ENCODE assay signal across 9 cellular contexts in genomic region chr20:38764563-38765355, GRCh38. TPM values are rescaled to one million over a fixed set of nuclear protein-coding genes. Genes with fewer than 3 reads are reported as not detected.
DNase-seq lines count a peak whose midpoint lies in the region; ATAC-seq, FAIRE-seq and TF ChIP-seq lines count a peak whose summit lies in the region.
"Had no signal": no experiment of that assay in that cellular context is flagged by ENCODE, and none has a peak within 500 bp of the region (broad histone marks: within the 10 kb centered on the region; RNA-seq: fewer than 3 reads in every experiment).

No MANE protein-coding gene starts in this region.

- no peaks in the 10 kb centered on the region for H3K79me2 ChIP-seq in HCT116 (ENCODE audit: insufficient read depth, low read length)
- H3K79me2 ChIP-seq in MM.1S (ENCODE audit: low read length): no peaks in the 10 kb centered on the region

- CTCF ChIA-PET in HCT116 (lab: Charles Lee) (interaction anchor here (1.0 to 1.5 kb wide), 3 partner anchors 23 to 118 kb away, joined by 3 to 8 read pairs (median 5); no protein-coding TSS in a partner anchor), WTC11 (lab: Charles Lee) (interaction anchor here (1.1 to 2.4 kb wide), 2 partner anchors 34 to 39 kb away, joined by 4 to 7 read pairs; no protein-coding TSS in a partner anchor)

- H3K4me1 ChIP-seq in HCT116 (ENCODE audit: control insufficient read depth in 1 of 2, insufficient read depth in 2 of 2, low read length in 2 of 2) (peaks cover 40 to 58% of the 10 kb centered on the region in 2 experiments), MM.1S (ENCODE audit: low read length) (no peaks in the 10 kb centered on the region), testis (peaks cover 3% of the 10 kb centered on the region)
- H3K4me1 ChIP-seq: gastrocnemius medialis had no signal

- RAD21 ChIA-PET in HCT116 (lab: Charles Lee; ENCODE audit: low non-redundant PET in 1 of 2, low total read pairs in 2 of 2, uncharacterized antibody in 2 of 2, unreplicated experiment in 2 of 2): interaction anchor here (1.1 to 1.8 kb wide), 3 partner anchors 14 to 15 kb away, joined by 3 to 7 read pairs (median 3); no protein-coding TSS in a partner anchor

- peak overlapping the region in 1 of 2 experiments; percentile 38; a peak in 2 of 4 replicates for H3K4me3 ChIP-seq in HCT116 (replicated peaks in 1 of 2; ENCODE audit: low read depth in 1 of 2, low read length in 2 of 2)
- no peak overlapping the region for H3K4me3 ChIP-seq in epithelial cell of proximal tubule (ENCODE audit: low read depth, low read length)
- no peak overlapping the region for H3K4me3 ChIP-seq in MM.1S (ENCODE audit: low read length)
- no peak overlapping the region for H3K4me3 ChIP-seq in testis
- H3K4me3 ChIP-seq: gastrocnemius medialis had no signal

- H3F3A ChIP-seq in MM.1S (ENCODE audit: insufficient read depth, low read length): no peaks in the 10 kb centered on the region

- peak; percentile 25; the same call in 1 of the 2 replicates for TF ChIP-seq RAD21 in HCT116 (IDR thresholded peaks at IDR 0.05; ENCODE audit: low read depth)

- no peaks in the 10 kb centered on the region for H3K27me3 ChIP-seq in HCT116 (ENCODE audit: insufficient read depth, low read length)
- H3K27me3 ChIP-seq in MM.1S (replicated peaks; ENCODE audit: insufficient read depth, low read length): no peaks in the 10 kb centered on the region
- H3K27me3 ChIP-seq in testis: no peaks in the 10 kb centered on the region
- H3K27me3 ChIP-seq: gastrocnemius medialis had no signal

- POLR2A ChIA-PET in HCT116 (lab: Charles Lee) (interaction anchor here (1.7 to 1.9 kb wide), 2 partner anchors 12 to 14 kb away, joined by 3 to 14 read pairs; no protein-coding TSS in a partner anchor), WTC11 (lab: Charles Lee) (no interaction called here)

- TF ChIP-seq POLR2A in HCT116 (IDR thresholded peaks at IDR 0.05; ENCODE audit: borderline replicate concordance, extremely low read depth, insufficient read depth, insufficient read length) (no peak), testis (IDR thresholded peaks at IDR 0.05) (no peak), GM12891 (IDR thresholded peaks at IDR 0.05; ENCODE audit: low read depth, low read length) (no peak)

- no peak for FAIRE-seq in GM12891 (lab: Jason Lieb, UNC)

- intact Hi-C loops in HCT116 (cut with micrococcal nuclease) (loop anchor here (1.0 kb wide), 1 partner anchor 130 kb away; no protein-coding TSS in a partner anchor), testis (cut with DNase I; ENCODE audit: low total_unique reads) (no loop called here)

- H3K27ac Mint-ChIP-seq in WTC11: peak overlapping the region; percentile 63; the same call in 1 of the 2 replicates

- no peaks in the 10 kb centered on the region for H3K27me3 Mint-ChIP-seq in WTC11 (ENCODE audit: low read depth)

- TF ChIP-seq CTCF in HCT116 (IDR thresholded peaks at IDR 0.05 in 2 of 3, conservative IDR thresholded peaks at IDR 0.05 in 1 of 3; ENCODE audit: borderline replicate concordance in 1 of 3, insufficient read depth in 1 of 3, low read depth in 2 of 3, low read length in 2 of 3): no peak
- TF ChIP-seq CTCF in WTC11 (IDR thresholded peaks at IDR 0.05): no peak
- no peak for TF ChIP-seq CTCF in epithelial cell of proximal tubule (conservative IDR thresholded peaks at IDR 0.05; ENCODE audit: low read depth, low read length)
- TF ChIP-seq CTCF in MM.1S (IDR thresholded peaks at IDR 0.05; ENCODE audit: low read length): no peak
- no peak for TF ChIP-seq CTCF in testis (IDR thresholded peaks at IDR 0.05)

- H3K9me3 Mint-ChIP-seq in WTC11: no peaks in the 10 kb centered on the region

- H2AFZ ChIP-seq in HCT116 (ENCODE audit: low read depth, low read length, poor library complexity, severe bottlenecking) (no peak overlapping the region), MM.1S (ENCODE audit: low read length) (no peak overlapping the region)

- no TSS peak for BruUV-seq in HCT116 (replicated peaks; lab: Mats Ljungman, UMichigan)

- H4K20me1 ChIP-seq in HCT116 (ENCODE audit: insufficient read depth): no peaks in the 10 kb centered on the region
- no peaks in the 10 kb centered on the region for H4K20me1 ChIP-seq in MM.1S (ENCODE audit: insufficient read depth, low read length)

- H3K4me3 Mint-ChIP-seq in WTC11: no peak overlapping the region

- H3K36me3 ChIP-seq in HCT116 (ENCODE audit: control insufficient read depth in 1 of 2, insufficient read depth in 2 of 2, low read length in 2 of 2) (peaks cover 29 to 42% of the 10 kb centered on the region in 2 experiments), MM.1S (replicated peaks; ENCODE audit: insufficient read depth, low read length) (no peaks in the 10 kb centered on the region), testis (ENCODE audit: low read depth, missing control alignments) (no peaks in the 10 kb centered on the region)

- H3K27ac ChIP-seq in HCT116 (ENCODE audit: low read depth, low read length): peak overlapping the region; percentile 86
- H3K27ac ChIP-seq in MM.1S (ENCODE audit: low read length): no peak overlapping the region
- peak overlapping the region in 1 of 2 donors; percentile 57 for H3K27ac ChIP-seq in testis
- H3K27ac ChIP-seq: gastrocnemius medialis had no signal

- H3K9me3 ChIP-seq in HCT116 (ENCODE audit: control insufficient read depth in 1 of 2, insufficient read depth in 1 of 2, low read depth in 1 of 2, low read length in 2 of 2) (no peaks in the 10 kb centered on the region), MM.1S (replicated peaks; ENCODE audit: insufficient read depth, low read length) (no peaks in the 10 kb centered on the region), testis (no peaks in the 10 kb centered on the region)
- H3K9me3 ChIP-seq: gastrocnemius medialis had no signal

- ATAC-seq in HCT116 (peak; percentile 98), WTC11 (no peak)
- ATAC-seq: gastrocnemius medialis had no signal

- DNase-seq in HCT116 (ENCODE audit: low read depth, low spot score) (peak; percentile 87), WTC11 (ENCODE audit: low spot score) (no peak), epithelial cell of proximal tubule (ENCODE audit: low read depth) (peak; percentile 74), MM.1S (no peak), testis (no peak), GM12891 (ENCODE audit: insufficient read length, low spot score) (no peak), OCI-M1 (lab: John Stamatoyannopoulos, UW) (no peak)
- peak in 3 of 4 experiments; percentile 24 to 52 (median 51) for DNase-seq in stimulated activated CD4-positive, alpha-beta T cell treated with anti-CD3 and anti-CD28 coated beads, Interleukin-1b, Interleukin-23, amount 100 ng/mL, for 24 hours (ENCODE audit: low read depth in 4 of 4, low spot score in 1 of 4)

- peaks cover 9% of the 10 kb centered on the region; the same call in 1 of the 2 replicates for H3K4me1 Mint-ChIP-seq in WTC11

- H3K36me3 Mint-ChIP-seq in WTC11: peaks cover 48% of the 10 kb centered on the region

- H3K4me2 ChIP-seq in HCT116 (ENCODE audit: low read length) (peak overlapping the region; percentile 78), MM.1S (ENCODE audit: low read depth, low read length) (no peak overlapping the region)

- no peaks in the 10 kb centered on the region for H3K9me2 ChIP-seq in HCT116 (ENCODE audit: insufficient read depth)
- H3K9me2 ChIP-seq in MM.1S (replicated peaks; ENCODE audit: insufficient read depth, low read length): no peaks in the 10 kb centered on the region

- H3K9ac ChIP-seq in HCT116 (ENCODE audit: low read length) (peak overlapping the region; percentile 49), MM.1S (ENCODE audit: low read length) (no peak overlapping the region)

- WGBS in testis, 2 donors: 70 to 71% methylated on average over 11 of the region's 11 CpGs

TF ChIP-seq in HCT116, 20 proteins besides CTCF, POLR2A, EP300 and RAD21 (continues in another document):
- TF ChIP-seq EZH2phosphoT487 (IDR thresholded peaks at IDR 0.05; ENCODE audit: borderline replicate concordance) (no peak), SP1 (IDR thresholded peaks at IDR 0.05; ENCODE audit: low read depth) (peak; percentile 75; the same call in 1 of the 2 replicates), ZNF274 (IDR thresholded peaks at IDR 0.05; ENCODE audit: low read depth, low read length) (no peak), FOSL1 (IDR thresholded peaks at IDR 0.05; ENCODE audit: low read depth) (peak; percentile 88)

TF ChIP-seq in WTC11, 78 proteins besides CTCF, POLR2A, EP300 and RAD21:
- no peak for TF ChIP-seq MXD4 (CRISPR knock-in tag; IDR thresholded peaks at IDR 0.05; ENCODE audit: borderline replicate concordance)

TF ChIP-seq in GM12891, 5 proteins besides CTCF, POLR2A, EP300 and RAD21:
- no peak for TF ChIP-seq PAX5 (IDR thresholded peaks at IDR 0.05; ENCODE audit: insufficient read depth, low read length, severe bottlenecking)
- no peak for TF ChIP-seq SPI1 (IDR thresholded peaks at IDR 0.05; ENCODE audit: low read depth, low read length)
- TF ChIP-seq POU2F2 (IDR thresholded peaks at IDR 0.05; ENCODE audit: low read depth, low read length): no peak
- TF ChIP-seq POLR2AphosphoS5 (IDR thresholded peaks at IDR 0.05; ENCODE audit: low read depth, low read length): no peak
- no peak for TF ChIP-seq TAF1 (IDR thresholded peaks at IDR 0.05; ENCODE audit: low read depth, low read length)

RNA-seq across cellular contexts. Expression of gene ACTR5, which starts 16.5 kb away (rescaled TPM):
- 22.0 TPM for total RNA-seq in HCT116 (2021; ENCODE audit: unreplicated experiment)
- polyA plus RNA-seq in HCT116 (2012): 15.0 and 16.7 TPM in 2 replicates
- 9.8 to 12.0 TPM (median 11.5 TPM) in 3 replicates for total RNA-seq in WTC11 (2021)
- total RNA-seq in epithelial cell of proximal tubule: 9.8 and 10.0 TPM in 2 replicates
- total RNA-seq in testis: 10 to 100 TPM; 22.7 to 26.9 TPM
- 18.9 TPM for polyA plus RNA-seq in testis (ENCODE audit: insufficient read depth, low read depth, low replicate concordance)
- 3.0 TPM for polyA plus RNA-seq in GM12891 (2012; ENCODE audit: low read depth, missing spikeins)

RNA-seq across cellular contexts. Expression of gene SLC32A1, which starts 40.5 kb away (rescaled TPM):
- total RNA-seq in HCT116 (2021; ENCODE audit: unreplicated experiment) (not detected), WTC11 (2021) (0.09 to 0.37 TPM (median 0.25 TPM) in 3 replicates), epithelial cell of proximal tubule (not detected in 2 replicates), testis (under 1 TPM; 0.25 to 0.55 TPM)
- polyA plus RNA-seq in HCT116 (2012): 0.03 TPM in 1 of 2 replicates, not detected in the other
- polyA plus RNA-seq in testis (ENCODE audit: insufficient read depth, low read depth, low replicate concordance): 0.96 TPM
- polyA plus RNA-seq in GM12891 (2012; ENCODE audit: low read depth, missing spikeins): 0.74 TPM
- total RNA-seq: gastrocnemius medialis had no signal

RNA-seq across cellular contexts. Expression of gene PPP1R16B, which starts 40.7 kb away (rescaled TPM):
- total RNA-seq in HCT116 (2021; ENCODE audit: unreplicated experiment) (0.52 TPM), WTC11 (2021) (8.1 to 12.0 TPM (median 8.2 TPM) in 3 replicates), epithelial cell of proximal tubule (not detected in 2 replicates), testis (1 to 10 TPM; 1.2 to 1.3 TPM)
- 0.01 TPM in 1 of 2 replicates, not detected in the other for polyA plus RNA-seq in HCT116 (2012)
- polyA plus RNA-seq in testis (ENCODE audit: insufficient read depth, low read depth, low replicate concordance): 3.7 TPM
- 60.8 TPM for polyA plus RNA-seq in GM12891 (2012; ENCODE audit: low read depth, missing spikeins)

Comparison
In these comparisons a context has a peak if more than half of its experiments do, and no peak if none do; other contexts are left out.
1. DNase-seq: peak in HCT116 (single experiment), epithelial cell of proximal tubule (single experiment) and stimulated activated CD4-positive, alpha-beta T cell treated with anti-CD3 and anti-CD28 coated beads, Interleukin-1b, Interleukin-23, amount 100 ng/mL, for 24 hours (3 of 4); none in WTC11 (single experiment), MM.1S (single experiment), testis (single experiment), GM12891 (single experiment) and OCI-M1 (single experiment).
2. Of the 4 proteins assayed by ChIP-seq in both WTC11 and HCT116: peak only in WTC11: none; only in HCT116: MAX and SP1; in both: none; in neither: 2.